In genomic region chr20:34512266-34512954, GRCh38 we compare ENCODE assay signal across 1 cellular context.
TF ChIP-seq lines count a peak whose summit lies in the region.

No MANE protein-coding gene starts in this region.

TF ChIP-seq in HepG2, 621 proteins besides CTCF, POLR2A, EP300 and RAD21 (continued from another document and continues in another):
- TF ChIP-seq ARID4A (CRISPR knock-in tag; IDR thresholded peaks at IDR 0.05; ENCODE audit: borderline replicate concordance) (peak; percentile 15; the same call in 1 of the 2 replicates), DPF2 (CRISPR knock-in tag; IDR thresholded peaks at IDR 0.05; ENCODE audit: borderline replicate concordance, low read depth) (peak; percentile 46; the same call in 1 of the 2 replicates), AGO2 (optimal IDR thresholded peaks at IDR 0.05; ENCODE audit: low read depth, low read length) (no peak), ZBTB10 (CRISPR knock-in tag; IDR thresholded peaks at IDR 0.05; ENCODE audit: borderline replicate concordance) (0 out of 2 replicates have a peak, but pooled peaks have one; percentile 16), KLF6 (CRISPR knock-in tag; IDR thresholded peaks at IDR 0.05) (0 out of 2 replicates have a peak, but pooled peaks have one; percentile 33), CC2D1A (CRISPR knock-in tag; IDR thresholded peaks at IDR 0.05) (no peak), REPIN1 (CRISPR knock-in tag; IDR thresholded peaks at IDR 0.05; ENCODE audit: borderline replicate concordance, low read depth) (0 out of 2 replicates have a peak, but pooled peaks have one; percentile 26), ZNF775 (CRISPR knock-in tag; IDR thresholded peaks at IDR 0.05; ENCODE audit: borderline replicate concordance) (no peak), YEATS2 (CRISPR knock-in tag; IDR thresholded peaks at IDR 0.05; ENCODE audit: borderline replicate concordance) (peak; percentile 42; the same call in 1 of the 2 replicates), IRF2 (CRISPR knock-in tag; IDR thresholded peaks at IDR 0.05) (peak; percentile 44; the same call in 1 of the 2 replicates), ZNF574 (CRISPR knock-in tag; IDR thresholded peaks at IDR 0.05) (0 out of 2 replicates have a peak, but pooled peaks have one; percentile 38), ZNF501 (CRISPR knock-in tag; IDR thresholded peaks at IDR 0.05) (peak; percentile 81), PHF21A (CRISPR knock-in tag; IDR thresholded peaks at IDR 0.05) (peak; percentile 97), ARNTL (CRISPR knock-in tag; IDR thresholded peaks at IDR 0.05) (no peak; the same call in 1 of the 2 replicates), HOXA3 (CRISPR knock-in tag; IDR thresholded peaks at IDR 0.05) (peak; percentile 58; the same call in 1 of the 2 replicates), ZNF660 (CRISPR knock-in tag; IDR thresholded peaks at IDR 0.05; ENCODE audit: borderline replicate concordance, low read depth) (no peak), POLR2G (IDR thresholded peaks at IDR 0.05; ENCODE audit: low read depth, low read length) (peak; percentile 11; the same call in 1 of the 2 replicates), MXD4 (CRISPR knock-in tag; IDR thresholded peaks at IDR 0.05) (peak; percentile 77), CEBPG (CRISPR knock-in tag; IDR thresholded peaks at IDR 0.05) (peak; percentile 59), JARID2 (CRISPR knock-in tag; IDR thresholded peaks at IDR 0.05; ENCODE audit: insufficient replicate concordance) (peak; percentile 37), ZNF615 (CRISPR knock-in tag; IDR thresholded peaks at IDR 0.05; ENCODE audit: borderline replicate concordance) (no peak), ATF7 (IDR thresholded peaks at IDR 0.05) (no peak), ATF7 (CRISPR knock-in tag; IDR thresholded peaks at IDR 0.05) (no peak), REXO4 (CRISPR knock-in tag; IDR thresholded peaks at IDR 0.05; ENCODE audit: borderline replicate concordance) (no peak), TAF1 (CRISPR knock-in tag; IDR thresholded peaks at IDR 0.05) (peak; percentile 23; the same call in 1 of the 2 replicates), ELF4 (CRISPR knock-in tag; IDR thresholded peaks at IDR 0.05; ENCODE audit: borderline replicate concordance) (peak; percentile 84; the same call in 1 of the 2 replicates), ZNF629 (CRISPR knock-in tag; conservative IDR thresholded peaks at IDR 0.05) (no peak; the same call in 1 of the 2 replicates), DNMT3B (CRISPR knock-in tag; conservative IDR thresholded peaks at IDR 0.05) (0 out of 2 replicates have a peak, but pooled peaks have one; percentile 67), ZNF704 (CRISPR knock-in tag; IDR thresholded peaks at IDR 0.05; ENCODE audit: borderline replicate concordance) (0 out of 2 replicates have a peak, but pooled peaks have one; percentile 14), CEBPB (IDR thresholded peaks at IDR 0.05; ENCODE audit: borderline replicate concordance, low read depth, low read length) (no peak), NR2F6 (IDR thresholded peaks at IDR 0.05) (0 out of 2 replicates have a peak, but pooled peaks have one; percentile 14), NR2F6 (CRISPR knock-in tag; IDR thresholded peaks at IDR 0.05) (peak; percentile 44), HDAC1 (CRISPR knock-in tag; IDR thresholded peaks at IDR 0.05) (peak; percentile 56; the same call in 1 of the 2 replicates), ZNF251 (CRISPR knock-in tag; IDR thresholded peaks at IDR 0.05) (no peak), TFAP4 (IDR thresholded peaks at IDR 0.05; ENCODE audit: borderline replicate concordance, low read depth) (peak; percentile 95), TBX2 (CRISPR knock-in tag; IDR thresholded peaks at IDR 0.05; ENCODE audit: borderline replicate concordance) (0 out of 2 replicates have a peak, but pooled peaks have one; percentile 5), HNRNPK (IDR thresholded peaks at IDR 0.05; ENCODE audit: low read depth, low read length, poor library complexity, severe bottlenecking) (no peak), SNAI1 (CRISPR knock-in tag; IDR thresholded peaks at IDR 0.05; ENCODE audit: borderline replicate concordance) (no peak), NONO (IDR thresholded peaks at IDR 0.05) (no peak), NONO (CRISPR knock-in tag; conservative IDR thresholded peaks at IDR 0.05) (peak; percentile 85), HES4 (CRISPR knock-in tag; IDR thresholded peaks at IDR 0.05; ENCODE audit: borderline replicate concordance) (no peak), SP2 (CRISPR knock-in tag; IDR thresholded peaks at IDR 0.05) (no peak), ZNF761 (CRISPR knock-in tag; conservative IDR thresholded peaks at IDR 0.05) (0 out of 2 replicates have a peak, but pooled peaks have one; percentile 69), ARID5B (CRISPR knock-in tag; IDR thresholded peaks at IDR 0.05) (peak; percentile 79), BRD4 (CRISPR knock-in tag; IDR thresholded peaks at IDR 0.05) (no peak), ATF6 (CRISPR knock-in tag; conservative IDR thresholded peaks at IDR 0.05) (no peak)
